1 cellular context compared by ENCODE assay signal in genomic region chr2:52881606-52882005, GRCh38.
TF ChIP-seq lines count a peak whose summit lies in the region.

No MANE protein-coding gene starts in this region.

TF ChIP-seq in IMR-90, 13 proteins besides CTCF, POLR2A, EP300 and RAD21:
- TF ChIP-seq BHLHE40 (IDR thresholded peaks at IDR 0.05; ENCODE audit: low read depth, low read length) = 0 out of 2 replicates have a peak, but pooled peaks have one; percentile 17
- peak; percentile 47 for TF ChIP-seq RCOR1 (IDR thresholded peaks at IDR 0.05; ENCODE audit: insufficient replicate concordance, low read length)
- TF ChIP-seq CEBPB (IDR thresholded peaks at IDR 0.05; ENCODE audit: low read depth, low read length) = peak; percentile 63; the same call in 1 of the 2 replicates
- TF ChIP-seq MAFK (IDR thresholded peaks at IDR 0.05; ENCODE audit: low read depth, low read length) = no peak
- TF ChIP-seq SMC3 (IDR thresholded peaks at IDR 0.05; ENCODE audit: low read depth, low read length) = no peak
- TF ChIP-seq CHD1 (IDR thresholded peaks at IDR 0.05; ENCODE audit: low read depth, low read length) = no peak
- no peak for TF ChIP-seq NFE2L2 (IDR thresholded peaks at IDR 0.05; ENCODE audit: low read depth, low read length)
- TF ChIP-seq ELK1 (IDR thresholded peaks at IDR 0.05; ENCODE audit: borderline replicate concordance, low read depth, low read length) = no peak
- no peak for TF ChIP-seq MAZ (IDR thresholded peaks at IDR 0.05; ENCODE audit: borderline replicate concordance, low read depth, low read length)
- TF ChIP-seq USF2 (IDR thresholded peaks at IDR 0.05; ENCODE audit: low read depth, low read length) = no peak
- peak; percentile 78 for TF ChIP-seq FOS (IDR thresholded peaks at IDR 0.05; ENCODE audit: low read depth, low read length)
- TF ChIP-seq MXI1 (IDR thresholded peaks at IDR 0.05; ENCODE audit: borderline replicate concordance, low read depth, low read length) = no peak
- TF ChIP-seq RFX5 (IDR thresholded peaks at IDR 0.05; ENCODE audit: low read depth, low read length) = no peak
